ENCODE assay signal across 8 cellular contexts in the genomic region with DNA sequence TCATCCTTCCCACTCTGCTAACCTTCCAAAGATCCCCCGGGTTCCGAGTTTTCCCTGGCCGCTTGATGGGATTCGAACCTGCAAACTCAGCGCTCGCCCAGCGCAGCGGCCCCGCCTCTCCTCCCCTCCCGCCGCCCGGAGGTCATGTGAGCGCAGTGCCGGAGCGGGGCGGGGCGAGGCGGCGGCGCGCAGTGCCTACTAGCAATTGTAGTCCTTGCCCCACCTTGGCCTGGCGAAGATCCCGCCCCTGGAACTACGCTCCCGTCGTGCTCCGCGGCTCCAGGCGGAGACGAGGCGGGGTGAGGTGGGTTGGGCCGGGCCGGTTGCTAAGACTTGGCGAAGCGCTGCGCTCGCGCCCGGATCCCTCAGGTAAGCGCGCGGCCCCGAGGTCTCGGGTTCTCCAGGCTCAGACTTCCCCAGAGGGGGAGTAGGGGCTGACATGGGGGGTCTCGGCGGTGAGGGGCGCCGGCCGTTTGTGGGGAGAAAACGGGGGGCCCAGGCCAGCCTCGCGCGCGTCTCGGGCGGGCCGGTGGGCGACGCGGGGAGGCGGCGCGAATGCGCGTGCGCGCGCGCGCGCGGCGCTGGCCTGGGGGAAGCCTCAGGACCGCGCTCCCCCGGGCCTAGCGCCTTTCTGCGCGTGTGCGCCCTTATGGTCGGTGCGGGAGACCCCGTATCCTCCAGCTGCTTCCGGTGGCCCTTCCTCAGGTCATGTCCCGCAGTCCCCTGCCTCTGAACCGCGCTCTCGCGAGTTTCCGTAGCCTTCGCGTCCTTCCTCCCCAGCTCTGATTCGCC. TPM values are rescaled to one million over a fixed set of nuclear protein-coding genes. Genes with fewer than 3 reads are reported as not detected.
DNase-seq lines count a peak whose midpoint lies in the region; ATAC-seq, FAIRE-seq and TF ChIP-seq lines count a peak whose summit lies in the region.

A gene (plus strand): TSS at position 329 of the 792 bp plus-strand sequence. CDS start 6,649 bp downstream, outside the sequence.
A gene with protein sequence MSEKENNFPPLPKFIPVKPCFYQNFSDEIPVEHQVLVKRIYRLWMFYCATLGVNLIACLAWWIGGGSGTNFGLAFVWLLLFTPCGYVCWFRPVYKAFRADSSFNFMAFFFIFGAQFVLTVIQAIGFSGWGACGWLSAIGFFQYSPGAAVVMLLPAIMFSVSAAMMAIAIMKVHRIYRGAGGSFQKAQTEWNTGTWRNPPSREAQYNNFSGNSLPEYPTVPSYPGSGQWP (plus strand): TSS at position 329 of the 792 bp plus-strand sequence. CDS start 9,621 bp downstream, outside the sequence.

- H3K4me3 Mint-ChIP-seq in activated naive CD8-positive, alpha-beta T cell treated with anti-CD3 and anti-CD28 coated beads, Interleukin-2, amount 50 U/mL, for 24 hours, result peak within 1 kb of the TSS; percentile 91

- peak within 1 kb of the TSS; percentile 91 for H3K27ac Mint-ChIP-seq in activated naive CD8-positive, alpha-beta T cell treated with anti-CD3 and anti-CD28 coated beads, Interleukin-2, amount 50 U/mL, for 24 hours

- no peaks in the 10 kb centered on the region for H3K27me3 ChIP-seq in pancreas
- no peaks in the 10 kb centered on the region for H3K27me3 ChIP-seq in tibial artery

- peaks cover 4% of the 10 kb centered on the region for H3K36me3 Mint-ChIP-seq in activated naive CD8-positive, alpha-beta T cell treated with anti-CD3 and anti-CD28 coated beads, Interleukin-2, amount 50 U/mL, for 24 hours (ENCODE audit: low read depth)

- WGBS in pancreas, 2 donors, result 1% methylated on average over 72 to 93 of the region's 93 CpGs

- H3K27me3 Mint-ChIP-seq in activated naive CD8-positive, alpha-beta T cell treated with anti-CD3 and anti-CD28 coated beads, Interleukin-2, amount 50 U/mL, for 24 hours, result no peaks in the 10 kb centered on the region

- H3K4me3 ChIP-seq in GM12864 (ENCODE audit: low read depth, low read length) (peak within 1 kb of the TSS; percentile 81), pancreas (peak within 1 kb of the TSS; percentile 55 to 65 (median 61)), tibial artery (peak within 1 kb of the TSS; percentile 60 to 77)

- H3K36me3 ChIP-seq in pancreas, result no peaks in the 10 kb centered on the region
- no peaks in the 10 kb centered on the region for H3K36me3 ChIP-seq in tibial artery

- peak; percentile 60 for FAIRE-seq in pancreas (lab: Jason Lieb, UNC)

- no peaks in the 10 kb centered on the region for H3K9me3 Mint-ChIP-seq in activated naive CD8-positive, alpha-beta T cell treated with anti-CD3 and anti-CD28 coated beads, Interleukin-2, amount 50 U/mL, for 24 hours

- ATAC-seq in HG02798 (IDR thresholded peaks at IDR 0.05; ENCODE audit: poor library complexity, unreplicated experiment) (peak; percentile 90), Right ventricle myocardium superior (ENCODE audit: poor library complexity) (peak; percentile 98), pancreas (peak; percentile 86 to 93 (median 91))
- ATAC-seq in activated naive CD8-positive, alpha-beta T cell treated with anti-CD3 and anti-CD28 coated beads, Interleukin-2, amount 50 U/mL, for 24 hours, result peak; percentile 97

- H3K27ac ChIP-seq in pancreas (peak within 1 kb of the TSS; percentile 69 to 94 (median 86)), tibial artery (peak within 1 kb of the TSS; percentile 67 to 82)

- intact Hi-C loops in Right ventricle myocardium superior (cut with DNase I), result no loop called here
- intact Hi-C loops in pancreas (cut with DNase I), result no loop called here
- intact Hi-C loops in tibial artery (cut with DNase I; ENCODE audit: low total_unique reads), result no loop called here

- TF ChIP-seq CTCF in GM12864 (IDR thresholded peaks at IDR 0.05; ENCODE audit: low read depth, low read length, missing control alignments) (no peak), pancreas (IDR thresholded peaks at IDR 0.05) (no peak), tibial artery (IDR thresholded peaks at IDR 0.05) (no peak)

- H3K4me1 ChIP-seq in pancreas, result peaks cover 22 to 33% (median 26%) of the 10 kb centered on the region in 3 donors
- peaks cover 0 to 54% (median 18%) of the 10 kb centered on the region in 4 donors for H3K4me1 ChIP-seq in tibial artery

- H3K9me3 ChIP-seq in pancreas, result no peaks in the 10 kb centered on the region
- no peaks in the 10 kb centered on the region for H3K9me3 ChIP-seq in tibial artery

- DNase-seq in GM12864 (ENCODE audit: low read depth) (peak; percentile 97), NCI-H1436 (lab: John Stamatoyannopoulos, UW) (peak; percentile 96), SW480 (ENCODE audit: low spot score) (peak; percentile 94), Right ventricle myocardium superior (peak; percentile 100), pancreas (peak; percentile 98 to 100 (median 100)), tibial artery (peak; percentile 98 to 99)
- DNase-seq in activated naive CD8-positive, alpha-beta T cell treated with anti-CD3 and anti-CD28 coated beads, Interleukin-2, amount 50 U/mL, for 24 hours, result peak; percentile 99

- H3K4me1 Mint-ChIP-seq in activated naive CD8-positive, alpha-beta T cell treated with anti-CD3 and anti-CD28 coated beads, Interleukin-2, amount 50 U/mL, for 24 hours, result peaks cover 48% of the 10 kb centered on the region

RNA-seq across cellular contexts. Expression of the first gene that starts in this region (rescaled TPM):
- total RNA-seq in Right ventricle myocardium superior (2.1 TPM), pancreas (1 to 10 TPM; 2.0 to 6.5 (median 4.5) TPM)
- 10 to 100 TPM in 1 of 2 donors, 1 to 10 TPM in 1; 5.2 to 10.1 TPM for polyA plus RNA-seq in pancreas

RNA-seq across cellular contexts. Expression of the second gene that starts in this region (rescaled TPM):
- total RNA-seq in Right ventricle myocardium superior (16.2 TPM), pancreas (10 to 100 TPM; 23.0 to 52.2 (median 30.7) TPM)
- polyA plus RNA-seq in pancreas, result 10 to 100 TPM; 40.8 to 49.3 TPM

Comparison
In these comparisons a context has a peak if more than half of its experiments do, and no peak if none do; other contexts are left out.
1. Peak in every context shown above with its lines: DNase-seq, ATAC-seq, H3K4me3 ChIP-seq and H3K27ac ChIP-seq.